ENCODE assay signal across 18 cellular contexts in the genomic region with DNA sequence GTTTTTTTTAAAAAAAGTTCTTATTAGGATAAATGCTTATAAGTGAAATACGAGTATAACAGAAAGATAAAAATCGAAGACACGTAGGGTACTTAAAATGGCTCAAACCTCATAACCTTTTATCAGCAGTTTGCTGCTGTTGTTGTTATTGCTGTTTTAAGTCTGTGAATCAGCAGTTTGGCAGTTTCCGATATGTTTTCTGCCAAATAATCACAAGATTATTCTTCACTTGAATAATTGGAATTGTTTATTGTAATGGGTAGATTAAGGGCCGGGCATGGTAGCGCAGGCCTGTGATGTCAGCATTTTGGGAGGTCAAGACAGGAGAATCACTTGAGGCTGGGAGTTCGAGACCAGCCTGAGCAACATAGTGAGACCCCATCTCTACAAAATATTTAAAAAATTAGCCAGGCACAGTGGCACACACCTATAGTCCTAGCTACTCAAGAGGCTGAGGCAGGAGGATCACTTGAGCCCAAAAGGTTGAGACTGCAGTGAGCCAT.
"Had no signal": no experiment of that assay in that cellular context is flagged by ENCODE, and none has a peak within 500 bp of the region (broad histone marks: within the 10 kb centered on the region; RNA-seq: fewer than 3 reads in every experiment).

No MANE protein-coding gene starts in this region.

- H3K27ac ChIP-seq: cardiac muscle cell, gastrocnemius medialis, pancreas, upper lobe of right lung, WERI-Rb-1 had no signal

- ATAC-seq: gastrocnemius medialis, pancreas, upper lobe of right lung had no signal

- H3K4me3 ChIP-seq: cardiac muscle cell, gastrocnemius medialis, pancreas, sigmoid colon, upper lobe of right lung had no signal

- H3K4me1 ChIP-seq: gastrocnemius medialis, pancreas, upper lobe of right lung had no signal

- DNase-seq: activated CD4-positive, alpha-beta T cell treated with anti-CD3 and anti-CD28 coated beads for 1 hour; activated CD4-positive, alpha-beta T cell treated with anti-CD3 and anti-CD28 coated beads, Interleukin-2, amount 50 U/mL, for 1 hour; activated naive CD8-positive, alpha-beta T cell treated with anti-CD3 and anti-CD28 coated beads for 36 hours; activated T-cell treated with anti-CD3 and anti-CD28 coated beads, Interleukin-2, amount 50 U/mL, for 1 hour; amygdala; effector CD4-positive, alpha-beta T cell; erythroblast; gastrocnemius medialis; head of caudate nucleus; nephron progenitor cell; pancreas; sigmoid colon; stimulated activated CD4-positive, alpha-beta T cell treated with anti-CD3 and anti-CD28 coated beads, Interleukin-4, amount 100 ng/mL, for 1 hour; stimulated activated naive CD4-positive, alpha-beta T cell; T-helper 1 cell; upper lobe of right lung; WERI-Rb-1 had no signal

- H3K9me3 ChIP-seq: gastrocnemius medialis, pancreas, sigmoid colon, upper lobe of right lung had no signal

- H3K36me3 ChIP-seq: cardiac muscle cell, gastrocnemius medialis, pancreas, sigmoid colon, upper lobe of right lung, WERI-Rb-1 had no signal

- H3K27me3 ChIP-seq: cardiac muscle cell, gastrocnemius medialis, pancreas, sigmoid colon, upper lobe of right lung had no signal
